In the genomic region with DNA sequence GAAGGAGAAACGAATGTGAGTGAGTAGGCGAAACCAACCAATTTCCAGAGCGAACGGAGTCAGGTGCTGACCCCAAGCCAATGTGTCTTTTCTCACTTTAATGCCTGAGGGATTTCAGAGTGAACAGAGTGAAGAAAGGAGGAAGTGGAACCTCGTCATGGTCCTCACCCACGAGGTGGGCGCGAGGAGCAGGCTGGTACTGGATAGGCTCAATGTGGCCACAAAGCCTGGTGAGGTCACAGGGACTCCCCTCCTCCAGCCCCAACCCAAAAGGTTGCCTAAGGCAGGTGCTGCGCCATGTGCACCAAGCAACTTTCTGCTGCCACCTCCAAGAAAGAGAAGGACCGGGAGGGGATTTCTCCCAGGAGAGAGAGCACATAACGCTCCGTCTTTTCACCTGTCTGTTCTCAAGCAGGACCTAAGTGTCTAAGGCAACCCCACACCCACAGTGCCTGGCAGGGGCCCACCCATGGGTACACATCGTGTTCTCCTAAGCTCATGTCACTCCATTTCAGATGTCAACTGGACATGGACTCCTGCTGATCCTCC, we compare ENCODE assay signal across 10 cellular contexts. TPM values are rescaled to one million over a fixed set of nuclear protein-coding genes. Genes with fewer than 3 reads are reported as not detected.
DNase-seq lines count a peak whose midpoint lies in the region; ATAC-seq and TF ChIP-seq lines count a peak whose summit lies in the region.
"Had no signal": no experiment of that assay in that cellular context is flagged by ENCODE, and none has a peak within 500 bp of the region (broad histone marks: within the 10 kb centered on the region; RNA-seq: fewer than 3 reads in every experiment).

No MANE protein-coding gene starts in this region.

- TF ChIP-seq CTCF in activated B cell treated with CpG ODN at 0.5 μM for 24 hours (IDR thresholded peaks at IDR 0.05): no peak

- H3K4me3 Mint-ChIP-seq in activated B cell treated with CpG ODN at 0.5 μM for 24 hours: peak overlapping the region; percentile 90

- peaks cover 81% of the 10 kb centered on the region for H3K4me1 Mint-ChIP-seq in activated B cell treated with CpG ODN at 0.5 μM for 24 hours

- peak overlapping the region; percentile 99 for H3K27ac Mint-ChIP-seq in activated B cell treated with CpG ODN at 0.5 μM for 24 hours

- peak overlapping the region; percentile 63; the same call in 1 of the 2 replicates for H3K4me3 ChIP-seq in GM08714 (ENCODE audit: low read length)
- H3K4me3 ChIP-seq: tibial artery had no signal

- H3K36me3 Mint-ChIP-seq in activated B cell treated with CpG ODN at 0.5 μM for 24 hours (ENCODE audit: low read depth): peaks cover 68% of the 10 kb centered on the region

- no peaks in the 10 kb centered on the region for H3K9me3 Mint-ChIP-seq in activated B cell treated with CpG ODN at 0.5 μM for 24 hours

- ATAC-seq in GM19372 (IDR thresholded peaks at IDR 0.05; ENCODE audit: low read depth, unreplicated experiment) (peak; percentile 76), HG03196 (IDR thresholded peaks at IDR 0.05; ENCODE audit: unreplicated experiment) (peak; percentile 76), activated B cell treated with CpG ODN at 0.5 μM for 24 hours (ENCODE audit: low read depth) (peak; percentile 80), sciatic nerve (peak; percentile 69)

- POLR2A ChIA-PET in activated B cell treated with CpG ODN at 0.5 μM for 24 hours (lab: Charles Lee): interaction anchor here (0.6 to 7.7 kb wide), 8 partner anchors 11 to 364 kb away, joined by 3 to 176 read pairs (median 4); a partner anchor contains a TSS

- intact Hi-C loops in activated B cell treated with CpG ODN at 0.5 μM for 24 hours (cut with micrococcal nuclease): loop anchor here (1.0 to 2.0 kb wide), 9 partner anchors 11 to 380 kb away; a partner anchor contains a TSS
- intact Hi-C loops in sciatic nerve (cut with DNase I): no loop called here

- CTCF ChIA-PET in activated B cell treated with CpG ODN at 0.5 μM for 24 hours (lab: Charles Lee): no interaction called here

- no peaks in the 10 kb centered on the region for H3K27me3 Mint-ChIP-seq in activated B cell treated with CpG ODN at 0.5 μM for 24 hours

- DNase-seq in activated B cell treated with CpG ODN at 0.5 μM for 24 hours (peak; percentile 80), sciatic nerve (ENCODE audit: low spot score) (peak; percentile 64), COLO829 (ENCODE audit: low spot score) (no peak), T-helper 9 cell (no peak), NCI-H82 (lab: John Stamatoyannopoulos, UW) (no peak)

RNA-seq across cellular contexts. Expression of a gene that starts 3.8 kb away (rescaled TPM):
- 88.5 and 92.4 TPM in 2 replicates for total RNA-seq in activated B cell treated with CpG ODN at 0.5 μM for 24 hours
- 10.0 TPM for total RNA-seq in sciatic nerve
- total RNA-seq: astrocyte had no signal

Comparison
In these comparisons a context has a peak if more than half of its experiments do, and no peak if none do; other contexts are left out.
1. DNase-seq: peak in activated B cell treated with CpG ODN at 0.5 μM for 24 hours (single experiment) and sciatic nerve (single experiment); none in COLO829 (single experiment), T-helper 9 cell (single experiment) and NCI-H82 (single experiment).
2. Peak in every context shown above with its lines, with median percentiles within 50 percentile points of each other: ATAC-seq.